ENCODE assay signal across 7 cellular contexts in the genomic region with DNA sequence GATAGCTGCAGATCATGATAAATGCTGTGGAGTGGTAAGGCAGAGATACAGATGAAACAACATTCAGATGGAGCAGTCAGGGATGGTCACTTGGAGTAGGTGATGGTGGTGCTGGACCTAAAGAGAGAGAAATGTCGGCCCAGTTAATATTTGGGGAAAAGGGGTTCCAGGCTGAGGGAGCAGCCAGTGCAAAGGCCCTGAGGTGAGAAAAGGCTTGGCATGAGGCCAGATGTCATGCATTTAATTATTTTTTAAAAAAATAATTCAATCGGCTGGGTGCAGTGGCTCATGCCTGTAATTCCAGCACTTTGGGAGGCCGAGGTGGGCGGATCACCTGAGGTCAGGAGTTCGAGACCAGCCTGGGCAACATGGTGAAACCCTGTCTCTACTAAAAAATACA. TPM values are rescaled to one million over a fixed set of nuclear protein-coding genes. Genes with fewer than 3 reads are reported as not detected.
DNase-seq lines count a peak whose midpoint lies in the region; ATAC-seq, FAIRE-seq and TF ChIP-seq lines count a peak whose summit lies in the region.
"Not testable (repeated sequence)": the region's sequence is repeated elsewhere in the genome, so short reads cannot be mapped to it uniquely, and the experiment has no call there.
"Had no signal": no experiment of that assay in that cellular context is flagged by ENCODE, and none has a peak within 500 bp of the region (broad histone marks: within the 10 kb centered on the region; RNA-seq: fewer than 3 reads in every experiment).

No MANE protein-coding gene starts in this region.

- peaks cover 14% of the 10 kb centered on the region for H3K4me1 Mint-ChIP-seq in T-helper 17 cell
- H3K4me1 Mint-ChIP-seq in activated T-cell treated with anti-CD3 and anti-CD28 coated beads, Interleukin-2, amount 50 U/mL, for 72 hours (ENCODE audit: low read depth), result peaks cover 15% of the 10 kb centered on the region
- H3K4me1 Mint-ChIP-seq in natural killer cell, result peaks cover 7 to 25% of the 10 kb centered on the region in 2 donors
- H3K4me1 Mint-ChIP-seq in stimulated activated naive CD8-positive, alpha-beta T cell treated with anti-CD3 and anti-CD28 coated beads, Interleukin-15, Interleukin-2, amounts not matched to agents 100 ng/mL and 50 ng/mL, for 24 hours (ENCODE audit: low read depth), result peaks cover 22% of the 10 kb centered on the region

- H3K27me3 ChIP-seq in K562 (ENCODE audit: control insufficient read depth in 2 of 2, insufficient read depth in 2 of 2, low read length in 2 of 2), result not testable (repeated sequence)

- not testable (repeated sequence) for TF ChIP-seq RAD21 in K562 (CRISPR knock-in tag; conservative IDR thresholded peaks at IDR 0.05 in 1 of 2, IDR thresholded peaks at IDR 0.05 in 1 of 2)

- peaks cover 13 to 24% of the 10 kb centered on the region in 2 experiments; a peak in 4 of 5 replicates for H3K4me1 ChIP-seq in K562 (replicated peaks in 1 of 2; ENCODE audit: control insufficient read depth in 2 of 2, insufficient read depth in 2 of 2, low read length in 2 of 2)

- H3K36me3 Mint-ChIP-seq in T-helper 17 cell (ENCODE audit: low read depth); activated T-cell treated with anti-CD3 and anti-CD28 coated beads, Interleukin-2, amount 50 U/mL, for 72 hours (ENCODE audit: insufficient read depth in 2 of 2); natural killer cell: not testable (repeated sequence)
- H3K36me3 Mint-ChIP-seq in stimulated activated naive CD8-positive, alpha-beta T cell treated with anti-CD3 and anti-CD28 coated beads, Interleukin-15, Interleukin-2, amounts not matched to agents 100 ng/mL and 50 ng/mL, for 24 hours (ENCODE audit: low read depth), result peaks cover 25% of the 10 kb centered on the region

- H3K9ac ChIP-seq in K562 (ENCODE audit: insufficient read depth in 1 of 2, low read depth in 2 of 2, low read length in 2 of 2), result not testable (repeated sequence)

- in situ Hi-C loops in K562 (cut with MboI), result not testable (repeated sequence)

- H3K36me3 ChIP-seq in K562 (ENCODE audit: control insufficient read depth, insufficient read depth, low read length), result not testable (repeated sequence)

- POLR2A ChIA-PET in K562 (lab: Yijun Ruan, JAX), result interaction anchor here (0.8 kb wide), 1 partner anchor 10 kb away, joined by 3 read pairs; no protein-coding TSS in a partner anchor

- H3K4me3 ChIP-seq in K562, result not testable (repeated sequence)

- 48% methylated on average over 5 of the region's 5 CpGs for WGBS in K562 (ENCODE audit: insufficient coverage, low coverage, missing lambda C conversion rate)

- not testable (repeated sequence) for BruUV-seq in K562 (replicated peaks; lab: Mats Ljungman, UMichigan)

- CTCF ChIA-PET in K562 (lab: Yijun Ruan, JAX; ENCODE audit: low intra/inter-chr PET ratio), result not testable (repeated sequence)

- not testable (repeated sequence) for H3K4me3 Mint-ChIP-seq in T-helper 17 cell; activated T-cell treated with anti-CD3 and anti-CD28 coated beads, Interleukin-2, amount 50 U/mL, for 72 hours; natural killer cell; stimulated activated naive CD8-positive, alpha-beta T cell treated with anti-CD3 and anti-CD28 coated beads, Interleukin-15, Interleukin-2, amounts not matched to agents 100 ng/mL and 50 ng/mL, for 24 hours

- not testable (repeated sequence) for TF ChIP-seq CTCF in K562 (IDR thresholded peaks at IDR 0.05 in 2 of 3, conservative IDR thresholded peaks at IDR 0.05 in 1 of 3; ENCODE audit: insufficient read depth in 2 of 3, low read depth in 1 of 3, low read length in 3 of 3); natural killer cell (IDR thresholded peaks at IDR 0.05)

- not testable (repeated sequence) for TF ChIP-seq POLR2A in K562 (conservative IDR thresholded peaks at IDR 0.05)

- not testable (repeated sequence) for H3K9me1 ChIP-seq in K562 (ENCODE audit: control insufficient read depth, insufficient read depth, low read length)

- not testable (repeated sequence) for FAIRE-seq in K562 (lab: Jason Lieb, UNC)

- H4K20me1 ChIP-seq in K562 (replicated peaks; ENCODE audit: control insufficient read depth, insufficient read depth, low read length), result not testable (repeated sequence)

- peak overlapping the region; percentile 1 for H3K27ac Mint-ChIP-seq in T-helper 17 cell
- peak overlapping the region; percentile 13 for H3K27ac Mint-ChIP-seq in activated T-cell treated with anti-CD3 and anti-CD28 coated beads, Interleukin-2, amount 50 U/mL, for 72 hours
- peak overlapping the region; percentile 35 to 66 for H3K27ac Mint-ChIP-seq in natural killer cell
- peak overlapping the region; percentile 58 for H3K27ac Mint-ChIP-seq in stimulated activated naive CD8-positive, alpha-beta T cell treated with anti-CD3 and anti-CD28 coated beads, Interleukin-15, Interleukin-2, amounts not matched to agents 100 ng/mL and 50 ng/mL, for 24 hours

- H3K27ac ChIP-seq in K562 (ENCODE audit: extremely low read depth, low read depth, low read length), result not testable (repeated sequence)

- H2AFZ ChIP-seq in K562 (ENCODE audit: low read depth, low read length), result not testable (repeated sequence)

- H3K4me2 ChIP-seq in K562 (ENCODE audit: insufficient read depth, low read length), result not testable (repeated sequence)

- not testable (repeated sequence) for H3K27me3 Mint-ChIP-seq in T-helper 17 cell; activated T-cell treated with anti-CD3 and anti-CD28 coated beads, Interleukin-2, amount 50 U/mL, for 72 hours (ENCODE audit: low read depth); natural killer cell (ENCODE audit: low read depth in 2 of 2); stimulated activated naive CD8-positive, alpha-beta T cell treated with anti-CD3 and anti-CD28 coated beads, Interleukin-15, Interleukin-2, amounts not matched to agents 100 ng/mL and 50 ng/mL, for 24 hours

- not testable (repeated sequence) for TF ChIP-seq EP300 in K562 (IDR thresholded peaks at IDR 0.05; ENCODE audit: low read length)

- not testable (repeated sequence) for H3K79me2 ChIP-seq in K562 (ENCODE audit: control insufficient read depth, insufficient read depth, low read length)

- not testable (repeated sequence) for ATAC-seq in T-helper 17 cell; activated T-cell treated with anti-CD3 and anti-CD28 coated beads, Interleukin-2, amount 50 U/mL, for 72 hours (replicated peaks in 1 of 2); K562; natural killer cell

- intact Hi-C loops in K562 (cut with micrococcal nuclease); natural killer cell (cut with micrococcal nuclease): not testable (repeated sequence)

- not testable (repeated sequence) for H3K9me3 Mint-ChIP-seq in activated T-cell treated with anti-CD3 and anti-CD28 coated beads, Interleukin-2, amount 50 U/mL, for 72 hours; natural killer cell; stimulated activated naive CD8-positive, alpha-beta T cell treated with anti-CD3 and anti-CD28 coated beads, Interleukin-15, Interleukin-2, amounts not matched to agents 100 ng/mL and 50 ng/mL, for 24 hours

- not testable (repeated sequence) for H3K9me3 ChIP-seq in T-helper 17 cell (ENCODE audit: control insufficient read depth, low read length, poor library complexity, severe bottlenecking); K562 (replicated peaks; ENCODE audit: control insufficient read depth, insufficient read depth, low read depth, low read length)

- not testable (repeated sequence) for DNase-seq in T-helper 17 cell; activated T-cell treated with anti-CD3 and anti-CD28 coated beads, Interleukin-2, amount 50 U/mL, for 72 hours; K562 (ENCODE audit: extremely low read depth in 1 of 4, low spot score in 3 of 4); natural killer cell

RNA-seq across cellular contexts. Expression of a gene that starts 4.8 kb away (rescaled TPM):
- total RNA-seq in T-helper 17 cell (1 to 10 TPM; 5.8 to 6.4 TPM), K562 (2014; rRNA removed) (21.7 and 29.1 TPM in 2 replicates), K562 (2014; rRNA removed; fragmentation: Illumina TruSeq; extraction: Trizol) (11.5 and 13.1 TPM in 2 replicates), K562 (2015; rRNA removed; fragmentation: Illumina TruSeq; extraction: Trizol) (17.9 and 19.0 TPM in 2 replicates), K562 (2021) (31.9 and 34.7 TPM in 2 replicates), natural killer cell (10 to 100 TPM in 2 of 3 donors, 1 to 10 TPM in 1; 9.2 to 11.6 (median 11.0) TPM)
- 10 to 100 TPM; 29.4 to 34.8 TPM for total RNA-seq in activated T-cell treated with anti-CD3 and anti-CD28 coated beads, Interleukin-2, amount 50 U/mL, for 72 hours
- 9.5 and 28.8 TPM in 2 replicates for total RNA-seq in K562 (2011; cell fraction: chromatin; rRNA removed; ENCODE audit: low replicate concordance)
- 29.4 and 31.5 TPM in 2 replicates for total RNA-seq in K562 (2011; cell fraction: nucleolus; rRNA removed)
- 20.1 and 21.3 TPM in 2 replicates for total RNA-seq in K562 (2011; cell fraction: nucleoplasm; rRNA removed)
- polyA plus RNA-seq in K562 (2011; rRNA removed) (13.8 and 26.0 TPM in 2 replicates), K562 (2014; fragmentation: Illumina TruSeq; extraction: Trizol) (32.1 and 33.5 TPM in 2 replicates), K562 (2014; fragmentation: Nextera tagmentation; extraction: Ambion mirVana) (1 to 10 TPM; 4.7 to 6.5 TPM), K562 (2014; rRNA removed) (19.0 and 19.4 TPM in 2 replicates)
- polyA plus RNA-seq in K562 (2011; cell fraction: cytosol; rRNA removed), result 23.8 and 37.0 TPM in 2 replicates
- 38.1 and 50.4 TPM in 2 replicates for polyA plus RNA-seq in K562 (2011; cell fraction: nucleus; rRNA removed)
- polyA plus RNA-seq in K562 (2012), result 26.5 and 33.6 TPM in 2 replicates
- 16.9 and 18.2 TPM in 2 replicates for polyA minus RNA-seq in K562 (2011; rRNA and poly(A)+ RNA removed)
- polyA minus RNA-seq in K562 (2011; cell fraction: cytosol; rRNA and poly(A)+ RNA removed), result 18.5 and 20.0 TPM in 2 replicates
- 15.3 and 17.7 TPM in 2 replicates for polyA minus RNA-seq in K562 (2011; cell fraction: nucleus; rRNA and poly(A)+ RNA removed)

RNA-seq across cellular contexts. Expression of a gene that starts 8.1 kb away (rescaled TPM):
- total RNA-seq in T-helper 17 cell (100 to 1,000 TPM in 1 of 2 donors, 10 to 100 TPM in 1; 86.0 to 105 TPM), K562 (2014; rRNA removed) (8.8 and 9.7 TPM in 2 replicates), K562 (2014; rRNA removed; fragmentation: Illumina TruSeq; extraction: Trizol) (2.4 and 2.9 TPM in 2 replicates), K562 (2015; rRNA removed; fragmentation: Illumina TruSeq; extraction: Trizol) (5.9 and 7.9 TPM in 2 replicates), K562 (2021) (10.8 and 15.7 TPM in 2 replicates), natural killer cell (100 to 1,000 TPM; 136 to 149 (median 141) TPM)
- 10 to 100 TPM; 81.4 to 83.9 TPM for total RNA-seq in activated T-cell treated with anti-CD3 and anti-CD28 coated beads, Interleukin-2, amount 50 U/mL, for 72 hours
- 0.72 and 3.4 TPM in 2 replicates for total RNA-seq in K562 (2011; cell fraction: chromatin; rRNA removed; ENCODE audit: low replicate concordance)
- total RNA-seq in K562 (2011; cell fraction: nucleolus; rRNA removed), result 2.2 and 2.8 TPM in 2 replicates
- 0.95 and 3.4 TPM in 2 replicates for total RNA-seq in K562 (2011; cell fraction: nucleoplasm; rRNA removed)
- polyA plus RNA-seq in K562 (2011; rRNA removed) (1.2 and 20.4 TPM in 2 replicates), K562 (2014; fragmentation: Illumina TruSeq; extraction: Trizol) (16.1 and 17.7 TPM in 2 replicates), K562 (2014; fragmentation: Nextera tagmentation; extraction: Ambion mirVana) (under 1 TPM; 0.11 to 0.25 TPM), K562 (2014; rRNA removed) (3.8 and 4.3 TPM in 2 replicates)
- 2.1 and 14.4 TPM in 2 replicates for polyA plus RNA-seq in K562 (2011; cell fraction: cytosol; rRNA removed)
- polyA plus RNA-seq in K562 (2011; cell fraction: nucleus; rRNA removed), result 8.1 and 32.0 TPM in 2 replicates
- 15.0 and 38.9 TPM in 2 replicates for polyA plus RNA-seq in K562 (2012)
- 1.6 and 7.1 TPM in 2 replicates for polyA minus RNA-seq in K562 (2011; rRNA and poly(A)+ RNA removed)
- polyA minus RNA-seq in K562 (2011; cell fraction: cytosol; rRNA and poly(A)+ RNA removed), result 4.1 and 34.6 TPM in 2 replicates
- 2.3 and 18.2 TPM in 2 replicates for polyA minus RNA-seq in K562 (2011; cell fraction: nucleus; rRNA and poly(A)+ RNA removed)
- total RNA-seq: G401 had no signal
- polyA plus RNA-seq: AG04450 had no signal

Comparison
In these comparisons a context has a peak if more than half of its experiments do, and no peak if none do; other contexts are left out.
1. H3K27ac Mint-ChIP-seq: peak in every context shown above with its lines; median percentile 58 in stimulated activated naive CD8-positive, alpha-beta T cell treated with anti-CD3 and anti-CD28 coated beads, Interleukin-15, Interleukin-2, amounts not matched to agents 100 ng/mL and 50 ng/mL, for 24 hours; 50 in natural killer cell; 13 in activated T-cell treated with anti-CD3 and anti-CD28 coated beads, Interleukin-2, amount 50 U/mL, for 72 hours; 1 in T-helper 17 cell.
2. RNA of a gene that starts 8.1 kb away (total RNA-seq): 136 to 149 TPM in natural killer cell, 86.0 to 105 TPM in T-helper 17 cell and 81.4 to 83.9 TPM in activated T-cell treated with anti-CD3 and anti-CD28 coated beads, Interleukin-2, amount 50 U/mL, for 72 hours; 0.72 to 15.7 TPM in K562; every median in the first group is over 4 times any median in the second.